In the genomic region with DNA sequence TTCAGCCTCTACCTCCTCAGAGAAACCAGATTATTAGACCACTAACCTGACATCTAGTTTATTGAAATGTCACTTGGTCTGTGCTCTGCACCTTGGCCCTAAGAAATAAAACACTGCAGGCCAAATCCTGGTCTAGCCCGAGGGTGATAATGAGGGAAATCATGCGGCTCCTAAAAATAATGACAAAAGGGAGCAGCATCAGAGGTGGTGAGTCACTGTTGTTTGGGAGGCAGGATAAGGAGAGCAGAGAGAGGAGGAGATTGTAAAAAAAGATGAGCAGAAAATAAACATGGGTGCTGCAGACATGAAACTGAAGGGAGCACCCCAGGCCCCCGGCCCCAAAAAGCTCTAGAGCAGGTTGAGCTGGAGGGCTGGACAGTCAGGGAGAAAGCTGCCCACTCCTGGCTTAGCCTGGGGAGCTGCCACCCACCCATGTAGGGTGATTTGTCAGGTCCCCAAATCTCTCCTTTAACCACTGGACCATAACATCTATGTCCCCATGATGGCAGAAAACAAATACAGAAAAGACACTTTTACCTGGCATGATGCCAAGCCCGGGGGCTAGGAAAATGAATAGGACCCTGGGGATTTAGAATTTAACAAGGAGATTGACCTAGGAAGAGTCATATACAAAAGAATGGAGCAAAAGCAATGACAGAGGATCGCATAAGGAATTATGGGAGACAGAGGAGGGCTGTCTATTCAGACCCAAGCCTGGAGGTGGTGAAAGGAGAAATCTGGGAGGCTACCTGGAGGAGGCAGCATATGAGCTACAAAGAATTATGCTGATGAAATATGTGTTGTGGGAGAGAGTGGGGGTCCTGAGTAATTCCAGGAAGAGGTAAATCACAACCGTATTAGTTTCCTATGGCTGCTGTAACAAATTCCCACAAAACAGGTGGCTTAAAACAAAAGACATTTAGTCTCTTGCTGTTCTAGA, we compare ENCODE assay signal across 16 cellular contexts.
DNase-seq lines count a peak whose midpoint lies in the region; ATAC-seq and FAIRE-seq lines count a peak whose summit lies in the region.
"Had no signal": no experiment of that assay in that cellular context is flagged by ENCODE, and none has a peak within 500 bp of the region (broad histone marks: within the 10 kb centered on the region; RNA-seq: fewer than 3 reads in every experiment).

No MANE protein-coding gene starts in this region.

- intact Hi-C loops in activated T-helper 1 cell treated with anti-CD3 and anti-CD28 coated beads, Interleukin-12 subunit alpha, Interleukin-12 subunit beta, Interleukin-2, Interleukin-4 antibody, amounts not matched to agents 30 ng/mL and 10 ng/mL and 1 ng/mL, durations not matched to agents 14 hours and 24 hours and 36 hours (cut with micrococcal nuclease) = no loop called here

- H3K27me3 Mint-ChIP-seq in activated T-helper 1 cell treated with anti-CD3 and anti-CD28 coated beads, Interleukin-12 subunit alpha, Interleukin-12 subunit beta, Interleukin-2, Interleukin-4 antibody, amounts not matched to agents 30 ng/mL and 10 ng/mL and 1 ng/mL, durations not matched to agents 14 hours and 24 hours and 36 hours (ENCODE audit: insufficient read depth) = peaks cover 3% of the 10 kb centered on the region

- no peak overlapping the region for H3K4me3 Mint-ChIP-seq in activated T-helper 1 cell treated with anti-CD3 and anti-CD28 coated beads, Interleukin-12 subunit alpha, Interleukin-12 subunit beta, Interleukin-2, Interleukin-4 antibody, amounts not matched to agents 30 ng/mL and 10 ng/mL and 1 ng/mL, durations not matched to agents 14 hours and 24 hours and 36 hours
- H3K4me3 Mint-ChIP-seq: nephron, type B pancreatic cell had no signal

- FAIRE-seq in frontal cortex (lab: Jason Lieb, UNC) = no peak
- FAIRE-seq: G401.6 had no signal

- no peak for ATAC-seq in left lobe of liver
- ATAC-seq: Panc1 had no signal

- DNase-seq in A172 (ENCODE audit: low spot score) (peak; percentile 40), COLO668 (lab: John Stamatoyannopoulos, UW; ENCODE audit: unreplicated experiment) (peak; percentile 83), NCI-H345 treated with DMSO at 0.1 percent for 48 hours (lab: John Stamatoyannopoulos, UW; ENCODE audit: unreplicated experiment) (peak; percentile 97), dermis blood vessel endothelial cell (peak; percentile 18), left lobe of liver (ENCODE audit: low spot score) (no peak), cerebellum (ENCODE audit: low spot score) (no peak), frontal cortex (ENCODE audit: low spot score in 2 of 2) (no peak)
- no peak for DNase-seq in activated T-helper 1 cell treated with anti-CD3 and anti-CD28 coated beads, Interleukin-12 subunit alpha, Interleukin-12 subunit beta, Interleukin-2, Interleukin-4 antibody, amounts not matched to agents 30 ng/mL and 10 ng/mL and 1 ng/mL, durations not matched to agents 14 hours and 24 hours and 36 hours (ENCODE audit: low spot score)
- DNase-seq: activated CD4-positive, alpha-beta T cell treated with anti-CD3 and anti-CD28 coated beads for 1 hour; cortex of kidney; Karpas-422; NCI-H2227 treated with DMSO at 0.1 percent for 48 hours had no signal

- no peaks in the 10 kb centered on the region for H3K4me1 Mint-ChIP-seq in activated T-helper 1 cell treated with anti-CD3 and anti-CD28 coated beads, Interleukin-12 subunit alpha, Interleukin-12 subunit beta, Interleukin-2, Interleukin-4 antibody, amounts not matched to agents 30 ng/mL and 10 ng/mL and 1 ng/mL, durations not matched to agents 14 hours and 24 hours and 36 hours (ENCODE audit: low read depth)

- no peak overlapping the region for H3K27ac Mint-ChIP-seq in activated T-helper 1 cell treated with anti-CD3 and anti-CD28 coated beads, Interleukin-12 subunit alpha, Interleukin-12 subunit beta, Interleukin-2, Interleukin-4 antibody, amounts not matched to agents 30 ng/mL and 10 ng/mL and 1 ng/mL, durations not matched to agents 14 hours and 24 hours and 36 hours
- H3K27ac Mint-ChIP-seq: nephron, type B pancreatic cell had no signal

- peaks cover 5% of the 10 kb centered on the region for H3K9me3 Mint-ChIP-seq in activated T-helper 1 cell treated with anti-CD3 and anti-CD28 coated beads, Interleukin-12 subunit alpha, Interleukin-12 subunit beta, Interleukin-2, Interleukin-4 antibody, amounts not matched to agents 30 ng/mL and 10 ng/mL and 1 ng/mL, durations not matched to agents 14 hours and 24 hours and 36 hours
- H3K9me3 Mint-ChIP-seq: type B pancreatic cell had no signal

- no peaks in the 10 kb centered on the region for H3K36me3 Mint-ChIP-seq in activated T-helper 1 cell treated with anti-CD3 and anti-CD28 coated beads, Interleukin-12 subunit alpha, Interleukin-12 subunit beta, Interleukin-2, Interleukin-4 antibody, amounts not matched to agents 30 ng/mL and 10 ng/mL and 1 ng/mL, durations not matched to agents 14 hours and 24 hours and 36 hours (ENCODE audit: low read depth)
- H3K36me3 Mint-ChIP-seq: type B pancreatic cell had no signal

Comparison
In these comparisons a context has a peak if more than half of its experiments do, and no peak if none do; other contexts are left out.
1. DNase-seq: peak in A172 (single experiment), COLO668 (single experiment), NCI-H345 treated with DMSO at 0.1 percent for 48 hours (single experiment) and dermis blood vessel endothelial cell (single experiment); none in left lobe of liver (single experiment), cerebellum (single experiment), frontal cortex (0 of 2) and activated T-helper 1 cell treated with anti-CD3 and anti-CD28 coated beads, Interleukin-12 subunit alpha, Interleukin-12 subunit beta, Interleukin-2, Interleukin-4 antibody, amounts not matched to agents 30 ng/mL and 10 ng/mL and 1 ng/mL, durations not matched to agents 14 hours and 24 hours and 36 hours (single experiment).